Comparison of ENCODE assay signal across 9 cellular contexts in the genomic region with DNA sequence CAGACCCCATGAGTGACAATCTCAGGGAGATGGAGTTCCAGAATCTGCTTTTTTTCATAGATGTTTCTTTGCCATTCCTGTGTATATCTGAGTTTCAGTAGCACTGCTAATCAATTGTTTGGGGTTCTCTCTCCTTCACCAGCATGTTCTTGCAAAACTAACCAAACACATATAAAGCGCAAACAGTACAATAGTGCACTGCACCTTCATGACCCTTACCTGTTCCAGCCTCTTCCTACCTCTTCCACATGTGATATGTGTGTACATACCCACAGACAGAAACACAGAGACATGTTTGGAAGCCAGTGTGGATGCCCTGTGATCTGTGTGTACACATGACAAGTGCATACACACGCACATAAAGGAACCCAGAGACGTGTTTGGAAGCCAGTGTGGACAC. TPM values are rescaled to one million over a fixed set of nuclear protein-coding genes. Genes with fewer than 3 reads are reported as not detected.
DNase-seq lines count a peak whose midpoint lies in the region; ATAC-seq and TF ChIP-seq lines count a peak whose summit lies in the region.
"Had no signal": no experiment of that assay in that cellular context is flagged by ENCODE, and none has a peak within 500 bp of the region (broad histone marks: within the 10 kb centered on the region; RNA-seq: fewer than 3 reads in every experiment).

No MANE protein-coding gene starts in this region.

- intact Hi-C loops in activated CD4-positive, alpha-beta T cell treated with anti-CD3 and anti-CD28 coated beads, Interleukin-2, amount 10 ng/mL, durations not matched to agents 24 days and 14 days (cut with micrococcal nuclease): no loop called here
- intact Hi-C loops in activated B cell treated with CpG ODN at 0.5 μM for 24 hours (cut with micrococcal nuclease): loop anchor here (1.0 to 5.0 kb wide), 4 partner anchors 145 to 655 kb away; a partner anchor contains a TSS
- intact Hi-C loops in lower leg skin (cut with DNase I; ENCODE audit: low total_unique reads): no loop called here

- peaks cover 42% of the 10 kb centered on the region for H3K36me3 Mint-ChIP-seq in activated CD4-positive, alpha-beta T cell treated with anti-CD3 and anti-CD28 coated beads, Interleukin-2, amount 10 ng/mL, durations not matched to agents 24 days and 14 days (ENCODE audit: low read depth)
- peaks cover 13% of the 10 kb centered on the region for H3K36me3 Mint-ChIP-seq in activated B cell treated with CpG ODN at 0.5 μM for 24 hours (ENCODE audit: low read depth)

- no peak for DNase-seq in activated CD4-positive, alpha-beta T cell treated with anti-CD3 and anti-CD28 coated beads, Interleukin-2, amount 10 ng/mL, durations not matched to agents 24 days and 14 days
- DNase-seq in activated CD4-positive, alpha-beta T cell treated with anti-CD3 and anti-CD28 coated beads, Interleukin-2, amount 50 U/mL, for 1 hour: no peak
- DNase-seq in activated B cell treated with CpG ODN at 0.5 μM for 24 hours (no peak), hepatocyte (ENCODE audit: low spot score) (no peak), lower leg skin (ENCODE audit: low spot score in 2 of 2) (no peak)
- DNase-seq in stimulated activated CD4-positive, alpha-beta T cell treated with anti-CD3 and anti-CD28 coated beads, Interleukin-4, amount 100 ng/mL, for 24 hours: no peak

- POLR2A ChIA-PET in activated B cell treated with CpG ODN at 0.5 μM for 24 hours (lab: Charles Lee): interaction anchor here (1.0 to 3.5 kb wide), 3 partner anchors 59 to 127 kb away, joined by 3 to 49 read pairs (median 16); no protein-coding TSS in a partner anchor

- H3K9me3 ChIP-seq in hepatocyte (ENCODE audit: low read depth): no peaks in the 10 kb centered on the region
- H3K9me3 ChIP-seq: ascending aorta had no signal

- WGBS in hepatocyte (ENCODE audit: low lambda C conversion rate, missing lambda C conversion rate): 67% methylated on average over 3 of the region's 3 CpGs
- 80 to 81% methylated on average over 3 of the region's 3 CpGs for WGBS in lower leg skin, 2 donors

- H2AFZ ChIP-seq in hepatocyte: no peak overlapping the region

- H3K27ac ChIP-seq in hepatocyte (no peak overlapping the region), skin epidermis (peak overlapping the region in 3 of 21 experiments; percentile 82 to 85 (median 84))

- no peaks in the 10 kb centered on the region for H3K9me2 ChIP-seq in hepatocyte (replicated peaks; ENCODE audit: insufficient read depth)

- no peaks in the 10 kb centered on the region for H3K36me3 ChIP-seq in hepatocyte (replicated peaks; ENCODE audit: insufficient read depth, low read depth)
- H3K36me3 ChIP-seq: ascending aorta had no signal

- no peaks in the 10 kb centered on the region for H3K9me3 Mint-ChIP-seq in activated CD4-positive, alpha-beta T cell treated with anti-CD3 and anti-CD28 coated beads, Interleukin-2, amount 10 ng/mL, durations not matched to agents 24 days and 14 days
- no peaks in the 10 kb centered on the region for H3K9me3 Mint-ChIP-seq in activated B cell treated with CpG ODN at 0.5 μM for 24 hours

- CTCF ChIA-PET in activated B cell treated with CpG ODN at 0.5 μM for 24 hours (lab: Charles Lee): interaction anchor here (0.9 to 3.2 kb wide), 3 partner anchors 127 to 145 kb away, joined by 3 to 50 read pairs (median 9); no protein-coding TSS in a partner anchor

- H3K27me3 Mint-ChIP-seq in activated CD4-positive, alpha-beta T cell treated with anti-CD3 and anti-CD28 coated beads, Interleukin-2, amount 10 ng/mL, durations not matched to agents 24 days and 14 days: no peaks in the 10 kb centered on the region
- H3K27me3 Mint-ChIP-seq in activated B cell treated with CpG ODN at 0.5 μM for 24 hours: no peaks in the 10 kb centered on the region

- peaks cover 15% of the 10 kb centered on the region for H3K4me1 ChIP-seq in hepatocyte (ENCODE audit: insufficient read depth)

- H3K4me3 ChIP-seq in hepatocyte (no peak overlapping the region), skin epidermis (peak overlapping the region in 5 of 7 experiments; percentile 53 to 99 (median 97)), lower leg skin (ENCODE audit: low read depth, poor library complexity, severe bottlenecking) (no peak overlapping the region)

- peak overlapping the region; percentile 78 for H3K27ac Mint-ChIP-seq in activated CD4-positive, alpha-beta T cell treated with anti-CD3 and anti-CD28 coated beads, Interleukin-2, amount 10 ng/mL, durations not matched to agents 24 days and 14 days
- H3K27ac Mint-ChIP-seq in activated B cell treated with CpG ODN at 0.5 μM for 24 hours: peak overlapping the region; percentile 54

- peaks cover 41% of the 10 kb centered on the region for H3K4me1 Mint-ChIP-seq in activated CD4-positive, alpha-beta T cell treated with anti-CD3 and anti-CD28 coated beads, Interleukin-2, amount 10 ng/mL, durations not matched to agents 24 days and 14 days
- peaks cover 29% of the 10 kb centered on the region for H3K4me1 Mint-ChIP-seq in activated B cell treated with CpG ODN at 0.5 μM for 24 hours

- peak overlapping the region; percentile 97 for H3K4me2 ChIP-seq in hepatocyte

- no peaks in the 10 kb centered on the region for H4K20me1 ChIP-seq in hepatocyte (ENCODE audit: insufficient read depth, poor library complexity, severe bottlenecking)

- TF ChIP-seq CTCF in activated B cell treated with CpG ODN at 0.5 μM for 24 hours (IDR thresholded peaks at IDR 0.05) (no peak), hepatocyte (IDR thresholded peaks at IDR 0.05; ENCODE audit: poor library complexity) (no peak), lower leg skin (IDR thresholded peaks at IDR 0.05) (no peak)

- H3K4me3 Mint-ChIP-seq in activated CD4-positive, alpha-beta T cell treated with anti-CD3 and anti-CD28 coated beads, Interleukin-2, amount 10 ng/mL, durations not matched to agents 24 days and 14 days: peak overlapping the region; percentile 75
- peak overlapping the region; percentile 80 for H3K4me3 Mint-ChIP-seq in activated B cell treated with CpG ODN at 0.5 μM for 24 hours

- no peaks in the 10 kb centered on the region for H3K27me3 ChIP-seq in hepatocyte
- H3K27me3 ChIP-seq: ascending aorta had no signal

- H3K79me2 ChIP-seq in hepatocyte: peaks cover 37% of the 10 kb centered on the region

- ATAC-seq in activated B cell treated with CpG ODN at 0.5 μM for 24 hours (ENCODE audit: low read depth) (no peak), GM19351 (IDR thresholded peaks at IDR 0.05; ENCODE audit: unreplicated experiment) (no peak)

- TF ChIP-seq POLR2A in lower leg skin (IDR thresholded peaks at IDR 0.05): no peak

RNA-seq across cellular contexts. Expression of a gene that starts 1.8 kb away (rescaled TPM):
- total RNA-seq in activated CD4-positive, alpha-beta T cell treated with anti-CD3 and anti-CD28 coated beads, Interleukin-2, amount 10 ng/mL, durations not matched to agents 24 days and 14 days: 21.1 and 23.0 TPM in 2 replicates
- 26.8 and 31.0 TPM in 2 replicates for total RNA-seq in activated B cell treated with CpG ODN at 0.5 μM for 24 hours
- total RNA-seq in hepatocyte: 28.1 and 28.4 TPM in 2 replicates
- polyA plus RNA-seq in hepatocyte: 17.1 and 20.5 TPM in 2 replicates
- total RNA-seq in lower leg skin: 10 to 100 TPM in 1 of 4 donors, 1 to 10 TPM in 3; 2.8 to 13.0 (median 6.4) TPM

RNA-seq across cellular contexts. Expression of a gene that starts 41.0 kb away (rescaled TPM):
- total RNA-seq in activated CD4-positive, alpha-beta T cell treated with anti-CD3 and anti-CD28 coated beads, Interleukin-2, amount 10 ng/mL, durations not matched to agents 24 days and 14 days: 93.3 and 108 TPM in 2 replicates
- 118 and 135 TPM in 2 replicates for total RNA-seq in activated B cell treated with CpG ODN at 0.5 μM for 24 hours
- total RNA-seq in hepatocyte: 118 and 144 TPM in 2 replicates
- 266 and 268 TPM in 2 replicates for polyA plus RNA-seq in hepatocyte
- total RNA-seq in lower leg skin: 10 to 100 TPM; 42.9 to 54.3 (median 47.7) TPM

Comparison
In these comparisons a context has a peak if more than half of its experiments do, and no peak if none do; other contexts are left out.
1. H3K4me3 ChIP-seq: peak in skin epidermis (5 of 7); none in hepatocyte (single experiment) and lower leg skin (single experiment).